16 cellular contexts compared by ENCODE assay signal in the genomic region with DNA sequence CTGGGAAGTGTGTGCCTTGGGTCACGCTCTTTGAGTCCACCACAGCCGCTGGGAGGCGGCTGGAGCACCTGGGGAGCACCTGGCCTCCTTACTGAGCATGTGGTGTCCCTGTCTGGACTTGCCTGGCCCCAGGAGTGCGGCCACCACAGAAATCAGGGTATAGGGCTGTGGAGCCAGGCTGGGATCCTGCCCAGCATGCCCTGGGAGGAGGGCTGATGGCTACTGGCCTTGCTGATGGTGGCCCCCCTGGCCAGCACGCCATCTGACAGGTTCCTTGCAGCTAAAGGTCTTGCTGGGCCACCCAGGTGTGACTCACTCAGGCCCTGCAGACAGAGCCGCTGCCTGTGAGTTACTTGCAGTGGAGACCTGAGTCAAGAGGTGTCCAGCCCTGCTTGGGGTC. TPM values are rescaled to one million over a fixed set of nuclear protein-coding genes. Genes with fewer than 3 reads are reported as not detected.
DNase-seq lines count a peak whose midpoint lies in the region; ATAC-seq, FAIRE-seq and TF ChIP-seq lines count a peak whose summit lies in the region.
"Had no signal": no experiment of that assay in that cellular context is flagged by ENCODE, and none has a peak within 500 bp of the region (broad histone marks: within the 10 kb centered on the region; RNA-seq: fewer than 3 reads in every experiment).

No MANE protein-coding gene starts in this region.

- H3K27ac ChIP-seq in BLaER1: peak overlapping the region; percentile 41; the same call in 1 of the 2 replicates
- H3K27ac ChIP-seq in RWPE2 (ENCODE audit: poor library complexity, severe bottlenecking): peak overlapping the region; percentile 8
- H3K27ac ChIP-seq in substantia nigra (ENCODE audit: low read depth, low read length, poor library complexity, severe bottlenecking): no peak overlapping the region
- H3K27ac ChIP-seq: neural progenitor cell had no signal

- no peak overlapping the region for H3K4me3 Mint-ChIP-seq in glutamatergic neuron (ENCODE audit: unreplicated experiment)
- H3K4me3 Mint-ChIP-seq in activated naive CD4-positive, alpha-beta T cell treated with anti-CD3 and anti-CD28 coated beads, Interleukin-2, amount 10 ng/mL, durations not matched to agents 7 days and 5 days: no peak overlapping the region
- H3K4me3 Mint-ChIP-seq: activated CD4-positive, alpha-beta T cell treated with anti-CD3 and anti-CD28 coated beads for 36 hours; neural progenitor cell had no signal

- CTCF ChIA-PET in activated naive CD4-positive, alpha-beta T cell treated with anti-CD3 and anti-CD28 coated beads, Interleukin-2, amount 10 ng/mL, durations not matched to agents 7 days and 5 days (lab: Charles Lee): no interaction called here

- FAIRE-seq in D721Med (lab: Jason Lieb, UNC): no peak
- FAIRE-seq: frontal cortex had no signal

- H3K27me3 Mint-ChIP-seq in glutamatergic neuron (ENCODE audit: unreplicated experiment): peaks cover 7% of the 10 kb centered on the region
- no peaks in the 10 kb centered on the region for H3K27me3 Mint-ChIP-seq in activated naive CD4-positive, alpha-beta T cell treated with anti-CD3 and anti-CD28 coated beads, Interleukin-2, amount 10 ng/mL, durations not matched to agents 7 days and 5 days
- H3K27me3 Mint-ChIP-seq: activated CD4-positive, alpha-beta T cell treated with anti-CD3 and anti-CD28 coated beads for 36 hours had no signal

- H4K20me1 ChIP-seq in BLaER1: peaks cover 100% of the 10 kb centered on the region

- H3K9me3 Mint-ChIP-seq in glutamatergic neuron (ENCODE audit: unreplicated experiment): peaks cover 7% of the 10 kb centered on the region
- H3K9me3 Mint-ChIP-seq in activated naive CD4-positive, alpha-beta T cell treated with anti-CD3 and anti-CD28 coated beads, Interleukin-2, amount 10 ng/mL, durations not matched to agents 7 days and 5 days: no peaks in the 10 kb centered on the region
- H3K9me3 Mint-ChIP-seq: neural progenitor cell had no signal

- no peak overlapping the region for H3K4me2 ChIP-seq in BLaER1
- H3K4me2 ChIP-seq: neural progenitor cell had no signal

- H3K36me3 ChIP-seq in BLaER1 (peaks cover 63% of the 10 kb centered on the region), GM06990 (ENCODE audit: control insufficient read depth, insufficient read depth, low read length) (peaks cover 2% of the 10 kb centered on the region; the same call in 1 of the 2 replicates), RWPE2 (ENCODE audit: low read depth) (peaks cover 8% of the 10 kb centered on the region; the same call in 1 of the 2 replicates)
- H3K36me3 ChIP-seq: neural progenitor cell had no signal

- DNase-seq in GM06990 (ENCODE audit: extremely low read depth, insufficient read length): peak; percentile 9
- no peak for DNase-seq in RWPE2 (ENCODE audit: low spot score)
- no peak for DNase-seq in glutamatergic neuron
- DNase-seq in substantia nigra (lab: John Stamatoyannopoulos, UW): no peak
- DNase-seq in D721Med (ENCODE audit: insufficient read length, low spot score): no peak
- DNase-seq in NCI-H1417 treated with DMSO at 0.1 percent for 48 hours (lab: John Stamatoyannopoulos, UW): no peak
- no peak for DNase-seq in activated naive CD4-positive, alpha-beta T cell treated with anti-CD3 and anti-CD28 coated beads, Interleukin-2, amount 10 ng/mL, durations not matched to agents 7 days and 5 days
- DNase-seq: activated CD4-positive, alpha-beta T cell treated with anti-CD3 and anti-CD28 coated beads for 36 hours; dermis blood vessel endothelial cell; erythroblast; KG1; NCI-H1092 treated with DMSO at 0.1 percent for 48 hours; NK-92 treated with Interleukin-12 subunit alpha and Interleukin-12 subunit beta, amount 100 ng/mL, for 24 hours had no signal

- H3K4me3 ChIP-seq in BLaER1: no peak overlapping the region
- no peak overlapping the region for H3K4me3 ChIP-seq in GM06990 (replicated peaks; ENCODE audit: low read depth, low read length)
- no peak overlapping the region for H3K4me3 ChIP-seq in RWPE2 (ENCODE audit: severe bottlenecking)
- H3K4me3 ChIP-seq: neural progenitor cell had no signal

- peak overlapping the region; percentile 20 for H3K27ac Mint-ChIP-seq in glutamatergic neuron (ENCODE audit: unreplicated experiment)
- no peak overlapping the region for H3K27ac Mint-ChIP-seq in activated naive CD4-positive, alpha-beta T cell treated with anti-CD3 and anti-CD28 coated beads, Interleukin-2, amount 10 ng/mL, durations not matched to agents 7 days and 5 days
- H3K27ac Mint-ChIP-seq: activated CD4-positive, alpha-beta T cell treated with anti-CD3 and anti-CD28 coated beads for 36 hours; neural progenitor cell had no signal

- TF ChIP-seq CTCF in GM06990 (IDR thresholded peaks at IDR 0.05; ENCODE audit: insufficient read depth, low read length, poor library complexity, severe bottlenecking) (no peak), RWPE2 (IDR thresholded peaks at IDR 0.05; ENCODE audit: poor library complexity, severe bottlenecking) (no peak), glutamatergic neuron (IDR thresholded peaks at IDR 0.05; ENCODE audit: partially characterized antibody, unreplicated experiment) (no peak), D721Med (IDR thresholded peaks at IDR 0.05; ENCODE audit: insufficient read depth, missing control alignments) (no peak)

- H3K9me3 ChIP-seq in BLaER1 (no peaks in the 10 kb centered on the region), RWPE2 (ENCODE audit: severe bottlenecking) (no peaks in the 10 kb centered on the region)

- H3K36me3 Mint-ChIP-seq in glutamatergic neuron (ENCODE audit: unreplicated experiment): no peaks in the 10 kb centered on the region
- peaks cover 2% of the 10 kb centered on the region for H3K36me3 Mint-ChIP-seq in activated naive CD4-positive, alpha-beta T cell treated with anti-CD3 and anti-CD28 coated beads, Interleukin-2, amount 10 ng/mL, durations not matched to agents 7 days and 5 days

- peaks cover 14% of the 10 kb centered on the region for H3K4me1 Mint-ChIP-seq in glutamatergic neuron (ENCODE audit: low read depth, unreplicated experiment)
- H3K4me1 Mint-ChIP-seq in activated naive CD4-positive, alpha-beta T cell treated with anti-CD3 and anti-CD28 coated beads, Interleukin-2, amount 10 ng/mL, durations not matched to agents 7 days and 5 days: peaks cover 27% of the 10 kb centered on the region

- H3K9ac ChIP-seq in BLaER1: no peak overlapping the region
- H3K9ac ChIP-seq: neural progenitor cell had no signal

- H3K4me1 ChIP-seq in BLaER1 (peaks cover 97% of the 10 kb centered on the region), RWPE2 (ENCODE audit: insufficient read depth, poor library complexity, severe bottlenecking) (peaks cover 19% of the 10 kb centered on the region)

- H3K27me3 ChIP-seq in BLaER1 (no peaks in the 10 kb centered on the region), GM06990 (replicated peaks; ENCODE audit: control insufficient read depth, insufficient read depth, low read length) (no peaks in the 10 kb centered on the region), RWPE2 (ENCODE audit: insufficient read depth, poor library complexity, severe bottlenecking) (no peaks in the 10 kb centered on the region)
- H3K27me3 ChIP-seq: neural progenitor cell had no signal

- peak; percentile 7; the same call in 1 of the 3 replicates for ATAC-seq in RWPE2 (ENCODE audit: low read depth)
- ATAC-seq: activated CD4-positive, alpha-beta T cell treated with anti-CD3 and anti-CD28 coated beads for 36 hours had no signal

RNA-seq across cellular contexts. Expression of a gene that starts 6.0 kb away (rescaled TPM):
- total RNA-seq in glutamatergic neuron (ENCODE audit: unreplicated experiment): 168 TPM

RNA-seq across cellular contexts. Expression of a gene that starts 28.7 kb away (rescaled TPM):
- 28.1 TPM for total RNA-seq in glutamatergic neuron (ENCODE audit: unreplicated experiment)

RNA-seq across cellular contexts. Expression of a gene that starts 49.3 kb away (rescaled TPM):
- total RNA-seq in glutamatergic neuron (ENCODE audit: unreplicated experiment): 85.8 TPM
